In genomic region chr6:118935331-118935668, GRCh38 we compare ENCODE assay signal across 8 cellular contexts. TPM values are rescaled to one million over a fixed set of nuclear protein-coding genes. Genes with fewer than 3 reads are reported as not detected.
DNase-seq lines count a peak whose midpoint lies in the region; ATAC-seq and TF ChIP-seq lines count a peak whose summit lies in the region.

No MANE protein-coding gene starts in this region.

- H3K4me3 Mint-ChIP-seq in activated T-cell treated with anti-CD3 and anti-CD28 coated beads, Interleukin-2, amount 50 U/mL, for 72 hours, result peak overlapping the region; percentile 95 to 99
- peak overlapping the region; percentile 87 for H3K4me3 Mint-ChIP-seq in central memory CD8-positive, alpha-beta T cell
- peak overlapping the region; percentile 95 for H3K4me3 Mint-ChIP-seq in nephron progenitor cell

- H3K27me3 Mint-ChIP-seq in activated T-cell treated with anti-CD3 and anti-CD28 coated beads, Interleukin-2, amount 50 U/mL, for 72 hours (ENCODE audit: low read depth), result no peaks in the 10 kb centered on the region
- no peaks in the 10 kb centered on the region for H3K27me3 Mint-ChIP-seq in central memory CD8-positive, alpha-beta T cell
- peaks cover 2% of the 10 kb centered on the region for H3K27me3 Mint-ChIP-seq in nephron progenitor cell (ENCODE audit: low read depth, poor library complexity)

- peaks cover 7 to 23% of the 10 kb centered on the region in 2 donors for H3K36me3 Mint-ChIP-seq in activated T-cell treated with anti-CD3 and anti-CD28 coated beads, Interleukin-2, amount 50 U/mL, for 72 hours (ENCODE audit: insufficient read depth in 2 of 2)
- H3K36me3 Mint-ChIP-seq in central memory CD8-positive, alpha-beta T cell (ENCODE audit: insufficient read depth), result peaks cover 7% of the 10 kb centered on the region
- peaks cover 57% of the 10 kb centered on the region for H3K36me3 Mint-ChIP-seq in nephron progenitor cell (ENCODE audit: low read depth)

- DNase-seq in activated T-cell treated with anti-CD3 and anti-CD28 coated beads, Interleukin-2, amount 50 U/mL, for 72 hours, result no peak
- no peak for DNase-seq in activated T-cell treated with anti-CD3 and anti-CD28 coated beads, Interleukin-2, amount 50 U/mL, for 48 hours
- no peak for DNase-seq in central memory CD8-positive, alpha-beta T cell (ENCODE audit: low spot score in 2 of 2)
- DNase-seq in nephron progenitor cell (no peak), dermis blood vessel endothelial cell (no peak), GM19240 (ENCODE audit: insufficient read length, low spot score) (no peak), T1000 (lab: John Stamatoyannopoulos, UW) (no peak)

- peaks cover 41% of the 10 kb centered on the region for H3K4me1 Mint-ChIP-seq in activated T-cell treated with anti-CD3 and anti-CD28 coated beads, Interleukin-2, amount 50 U/mL, for 72 hours (ENCODE audit: low read depth)
- H3K4me1 Mint-ChIP-seq in central memory CD8-positive, alpha-beta T cell, result peaks cover 37% of the 10 kb centered on the region
- H3K4me1 Mint-ChIP-seq in nephron progenitor cell, result peaks cover 25% of the 10 kb centered on the region

- ATAC-seq in activated T-cell treated with anti-CD3 and anti-CD28 coated beads, Interleukin-2, amount 50 U/mL, for 72 hours (replicated peaks in 1 of 2), result no peak
- ATAC-seq in HG03469 (IDR thresholded peaks at IDR 0.05; ENCODE audit: unreplicated experiment), result peak; percentile 5
- no peak for ATAC-seq in central memory CD8-positive, alpha-beta T cell (replicated peaks; ENCODE audit: extremely low read depth, poor library complexity, severe bottlenecking)

- peak overlapping the region; percentile 98 for H3K27ac Mint-ChIP-seq in activated T-cell treated with anti-CD3 and anti-CD28 coated beads, Interleukin-2, amount 50 U/mL, for 72 hours
- H3K27ac Mint-ChIP-seq in central memory CD8-positive, alpha-beta T cell (ENCODE audit: low read depth), result peak overlapping the region; percentile 86
- peak overlapping the region; percentile 99 for H3K27ac Mint-ChIP-seq in nephron progenitor cell

- TF ChIP-seq CTCF in nephron progenitor cell (IDR thresholded peaks at IDR 0.05), result no peak

- H3K9me3 Mint-ChIP-seq in activated T-cell treated with anti-CD3 and anti-CD28 coated beads, Interleukin-2, amount 50 U/mL, for 72 hours, result peaks cover 1 to 2% of the 10 kb centered on the region in 2 donors
- H3K9me3 Mint-ChIP-seq in central memory CD8-positive, alpha-beta T cell, result no peaks in the 10 kb centered on the region
- H3K9me3 Mint-ChIP-seq in nephron progenitor cell, result peaks cover 36% of the 10 kb centered on the region

RNA-seq across cellular contexts. Expression of gene MCM9, which starts 0.3 kb away (rescaled TPM):
- 10 to 100 TPM; 18.4 to 22.9 TPM for total RNA-seq in activated T-cell treated with anti-CD3 and anti-CD28 coated beads, Interleukin-2, amount 50 U/mL, for 72 hours
- total RNA-seq in dermis blood vessel endothelial cell, result 18.1 and 27.6 TPM in 2 replicates

RNA-seq across cellular contexts. Expression of gene ASF1A, which starts 41.3 kb away (rescaled TPM):
- 10 to 100 TPM; 45.6 to 58.4 TPM for total RNA-seq in activated T-cell treated with anti-CD3 and anti-CD28 coated beads, Interleukin-2, amount 50 U/mL, for 72 hours
- total RNA-seq in dermis blood vessel endothelial cell, result 16.0 and 28.5 TPM in 2 replicates
